ENCODE assay signal across 8 cellular contexts in the genomic region with DNA sequence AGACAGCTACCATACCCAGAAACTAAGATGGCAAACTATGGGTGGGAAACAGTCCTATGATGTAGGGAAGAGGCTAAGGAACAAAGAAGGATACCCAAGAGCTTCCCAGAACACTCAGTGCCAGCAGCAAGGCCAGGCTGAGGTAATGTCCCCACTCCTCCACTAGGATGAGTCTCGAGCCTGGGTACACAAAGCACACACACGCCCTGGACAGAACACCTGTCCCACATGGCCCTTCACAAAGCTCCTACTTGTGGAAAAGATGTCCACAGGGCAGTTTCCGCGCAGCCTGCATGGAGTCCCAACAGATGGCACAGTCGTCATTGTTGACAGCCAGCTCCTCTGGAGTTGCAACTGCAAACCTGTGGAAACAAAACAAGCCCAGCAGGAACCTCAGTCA. TPM values are rescaled to one million over a fixed set of nuclear protein-coding genes. Genes with fewer than 3 reads are reported as not detected.
DNase-seq lines count a peak whose midpoint lies in the region; ATAC-seq and TF ChIP-seq lines count a peak whose summit lies in the region.

No MANE protein-coding gene starts in this region.

- TF ChIP-seq CTCF in HFFc6 (IDR thresholded peaks at IDR 0.05), result peak; percentile 59

- DNase-seq in COR-L47 (lab: John Stamatoyannopoulos, UW) (peak; percentile 55), HFFc6 (no peak), left lobe of liver (ENCODE audit: low spot score) (no peak), posterior cingulate gyrus (no peak), left ventricle myocardium superior (no peak), KG1 (lab: John Stamatoyannopoulos, UW) (no peak), UCSD-AML1 (lab: John Stamatoyannopoulos, UW; ENCODE audit: unreplicated experiment) (no peak)

- H3K27me3 Mint-ChIP-seq in HFFc6 (ENCODE audit: insufficient read depth), result no peaks in the 10 kb centered on the region

- peak; percentile 73 for ATAC-seq in SK-N-SH treated with all-trans-retinoic acid at 6 μM for 48 hours
- peak; percentile 77 for ATAC-seq in left lobe of liver
- ATAC-seq in left ventricle myocardium superior, result no peak

- no peak overlapping the region for H3K4me3 Mint-ChIP-seq in HFFc6

- H3K27ac Mint-ChIP-seq in HFFc6, result no peak overlapping the region

- H3K4me1 Mint-ChIP-seq in HFFc6 (ENCODE audit: low read depth), result no peaks in the 10 kb centered on the region

- intact Hi-C loops in posterior cingulate gyrus (cut with DNase I) (no loop called here), left ventricle myocardium superior (cut with micrococcal nuclease) (no loop called here)

- no peaks in the 10 kb centered on the region for H3K9me3 Mint-ChIP-seq in HFFc6

- peaks cover 53% of the 10 kb centered on the region for H3K36me3 Mint-ChIP-seq in HFFc6 (ENCODE audit: low read depth)

TF ChIP-seq in SK-N-SH treated with all-trans-retinoic acid at 6 μM for 48 hours, 23 proteins besides CTCF, POLR2A, EP300 and RAD21:
- TF ChIP-seq ESRRG (CRISPR knock-in tag; IDR thresholded peaks at IDR 0.05) (no peak), ZC3H10 (CRISPR knock-in tag; IDR thresholded peaks at IDR 0.05) (no peak), TCF4 (CRISPR knock-in tag; IDR thresholded peaks at IDR 0.05; ENCODE audit: borderline replicate concordance) (no peak), PPARA (CRISPR knock-in tag; IDR thresholded peaks at IDR 0.05; ENCODE audit: borderline replicate concordance) (no peak), ZFP30 (CRISPR knock-in tag; IDR thresholded peaks at IDR 0.05) (no peak), ISL1 (CRISPR knock-in tag; IDR thresholded peaks at IDR 0.05) (no peak)
- TF ChIP-seq, protein P1, sequence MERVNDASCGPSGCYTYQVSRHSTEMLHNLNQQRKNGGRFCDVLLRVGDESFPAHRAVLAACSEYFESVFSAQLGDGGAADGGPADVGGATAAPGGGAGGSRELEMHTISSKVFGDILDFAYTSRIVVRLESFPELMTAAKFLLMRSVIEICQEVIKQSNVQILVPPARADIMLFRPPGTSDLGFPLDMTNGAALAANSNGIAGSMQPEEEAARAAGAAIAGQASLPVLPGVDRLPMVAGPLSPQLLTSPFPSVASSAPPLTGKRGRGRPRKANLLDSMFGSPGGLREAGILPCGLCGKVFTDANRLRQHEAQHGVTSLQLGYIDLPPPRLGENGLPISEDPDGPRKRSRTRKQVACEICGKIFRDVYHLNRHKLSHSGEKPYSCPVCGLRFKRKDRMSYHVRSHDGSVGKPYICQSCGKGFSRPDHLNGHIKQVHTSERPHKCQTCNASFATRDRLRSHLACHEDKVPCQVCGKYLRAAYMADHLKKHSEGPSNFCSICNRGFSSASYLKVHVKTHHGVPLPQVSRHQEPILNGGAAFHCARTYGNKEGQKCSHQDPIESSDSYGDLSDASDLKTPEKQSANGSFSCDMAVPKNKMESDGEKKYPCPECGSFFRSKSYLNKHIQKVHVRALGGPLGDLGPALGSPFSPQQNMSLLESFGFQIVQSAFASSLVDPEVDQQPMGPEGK (CRISPR knock-in tag; IDR thresholded peaks at IDR 0.05; ENCODE audit: borderline replicate concordance), result no peak
TF ChIP-seq in SK-N-SH treated with all-trans-retinoic acid at 6 μM for 48 hours: peak in this region for 0.

RNA-seq across cellular contexts. Expression of a gene that starts 23.9 kb away (rescaled TPM):
- 100 to 1,000 TPM; 104 to 117 (median 112) TPM for total RNA-seq in HFFc6 (2021; fragmentation: NEBNext Ultra II Directional; extraction: Animal tissue kit (Norgen Biotek cat#: 25700))
- total RNA-seq in left lobe of liver (159 TPM), left ventricle myocardium superior (59.1 TPM)

RNA-seq across cellular contexts. Expression of a gene that starts 49.6 kb away (rescaled TPM):
- total RNA-seq in HFFc6 (2021; fragmentation: NEBNext Ultra II Directional; extraction: Animal tissue kit (Norgen Biotek cat#: 25700)), result 100 to 1,000 TPM; 114 to 150 (median 138) TPM
- total RNA-seq in left lobe of liver (31.7 TPM), left ventricle myocardium superior (66.3 TPM)

RNA-seq across cellular contexts. Expression of a gene that starts 49.9 kb away (rescaled TPM):
- 10 to 100 TPM; 62.8 to 77.0 (median 74.3) TPM for total RNA-seq in HFFc6 (2021; fragmentation: NEBNext Ultra II Directional; extraction: Animal tissue kit (Norgen Biotek cat#: 25700))
- total RNA-seq in left lobe of liver (12.1 TPM), left ventricle myocardium superior (27.1 TPM)
